In the genomic region with DNA sequence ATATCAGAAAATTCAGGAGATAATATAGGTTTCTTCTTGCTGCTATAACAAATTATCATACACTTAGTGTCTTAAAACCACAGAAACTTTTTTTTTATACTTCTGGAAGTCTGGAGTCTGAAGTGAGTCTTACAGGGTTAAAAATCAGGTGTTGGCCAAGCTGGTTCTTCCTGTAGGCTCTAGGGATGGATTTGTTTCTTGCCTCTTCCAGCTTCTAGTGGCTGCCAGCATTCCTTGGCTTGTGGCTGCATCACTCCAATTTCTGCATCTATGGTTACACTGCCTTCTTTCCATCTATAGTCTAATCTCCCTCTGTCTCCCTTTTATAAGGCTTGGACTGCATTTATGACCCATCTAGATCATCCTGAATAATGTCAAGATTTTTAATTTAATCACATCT, we compare ENCODE assay signal across 25 cellular contexts.
"Had no signal": no experiment of that assay in that cellular context is flagged by ENCODE, and none has a peak within 500 bp of the region (broad histone marks: within the 10 kb centered on the region; RNA-seq: fewer than 3 reads in every experiment).

No MANE protein-coding gene starts in this region.

- H3K27ac ChIP-seq: breast epithelium, SJSA1 had no signal

- H3K27me3 Mint-ChIP-seq: activated CD4-positive, alpha-beta T cell treated with anti-CD3 and anti-CD28 coated beads, Interleukin-2, amount 10 ng/mL, durations not matched to agents 7 days and 5 days; activated CD8-positive, alpha-beta T cell treated with anti-CD3 and anti-CD28 coated beads for 36 hours; activated naive CD4-positive, alpha-beta T cell treated with anti-CD3 and anti-CD28 coated beads, Interleukin-2, amount 50 U/mL, for 24 hours had no signal

- H3K9me3 Mint-ChIP-seq: activated naive CD4-positive, alpha-beta T cell treated with anti-CD3 and anti-CD28 coated beads, Interleukin-2, amount 50 U/mL, for 24 hours had no signal

- DNase-seq: activated CD4-positive, alpha-beta T cell treated with anti-CD3 and anti-CD28 coated beads, Interleukin-2, amount 10 ng/mL, durations not matched to agents 7 days and 5 days; activated CD4-positive, CD25-positive, alpha-beta regulatory T cell; activated CD8-positive, alpha-beta T cell treated with anti-CD3 and anti-CD28 coated beads for 36 hours; activated naive CD4-positive, alpha-beta T cell; activated T-cell treated with anti-CD3 and anti-CD28 coated beads, Interleukin-2, amount 50 U/mL, for 48 hours; aorta; caudate nucleus; MG63; MV-4-11; NCI-H1092 treated with DMSO at 0.1 percent for 48 hours; NCI-H1417 treated with DMSO at 0.1 percent for 48 hours; NCI-H1694; NCI-H2029; NCI-H345; NCI-H510A; NCI-H69; PC-3; SHP77; SW 1271; T-helper 2 cell; T1000 had no signal

- H3K27ac Mint-ChIP-seq: activated CD8-positive, alpha-beta T cell treated with anti-CD3 and anti-CD28 coated beads for 36 hours; activated naive CD4-positive, alpha-beta T cell treated with anti-CD3 and anti-CD28 coated beads, Interleukin-2, amount 50 U/mL, for 24 hours had no signal

- H3K4me1 ChIP-seq: breast epithelium had no signal

- H3K27me3 ChIP-seq: breast epithelium, MG63, SJSA1 had no signal

- H3K4me3 Mint-ChIP-seq: activated CD4-positive, alpha-beta T cell treated with anti-CD3 and anti-CD28 coated beads, Interleukin-2, amount 10 ng/mL, durations not matched to agents 7 days and 5 days; activated CD8-positive, alpha-beta T cell treated with anti-CD3 and anti-CD28 coated beads for 36 hours; activated naive CD4-positive, alpha-beta T cell treated with anti-CD3 and anti-CD28 coated beads, Interleukin-2, amount 50 U/mL, for 24 hours had no signal

- H3K4me3 ChIP-seq: breast epithelium, MG63, SJSA1 had no signal

- ATAC-seq: activated CD8-positive, alpha-beta T cell treated with anti-CD3 and anti-CD28 coated beads for 36 hours; PC-3; SK-N-SH treated with all-trans-retinoic acid at 6 μM for 48 hours had no signal

- H3K36me3 ChIP-seq: breast epithelium, MG63 had no signal

- H3K9me3 ChIP-seq: MG63 had no signal
